Comparison of ENCODE assay signal across 6 cellular contexts in the genomic region with DNA sequence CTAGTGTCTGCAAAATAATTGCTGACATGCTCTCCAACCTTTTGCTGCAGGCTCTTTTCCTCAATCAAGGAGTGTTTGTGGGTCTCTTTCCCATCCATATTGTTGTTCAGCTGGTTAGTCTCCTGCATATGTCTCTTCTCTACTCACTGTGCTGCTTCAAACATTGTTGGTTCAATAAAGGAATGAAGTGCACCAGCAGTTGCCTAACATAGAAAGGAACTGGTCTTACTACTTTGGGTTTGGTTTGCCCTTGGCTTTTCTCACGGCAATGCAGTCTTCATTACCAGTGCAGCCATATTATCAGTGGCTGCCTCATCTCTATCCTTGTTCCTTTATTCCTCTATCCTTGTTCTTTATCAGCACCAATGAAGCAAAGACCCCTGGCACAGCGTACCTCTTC.
"Had no signal": no experiment of that assay in that cellular context is flagged by ENCODE, and none has a peak within 500 bp of the region (broad histone marks: within the 10 kb centered on the region; RNA-seq: fewer than 3 reads in every experiment).

No MANE protein-coding gene starts in this region.

- H3K4me1 Mint-ChIP-seq: GM23338, H9 had no signal

- H3K4me2 ChIP-seq: GM23338 had no signal

- ATAC-seq: GM23338, HepG2 had no signal

- H2AFZ ChIP-seq: GM23338 had no signal

- H3K27me3 Mint-ChIP-seq: IgD-negative memory B cell had no signal

- DNase-seq: H9, HCEC 1CT had no signal

- H3K27ac Mint-ChIP-seq: GM23338, IgD-negative memory B cell had no signal

- H3K36me3 Mint-ChIP-seq: IgD-negative memory B cell had no signal

- H3K27ac ChIP-seq: HL-60 had no signal

- H3K4me3 Mint-ChIP-seq: GM23338, H9, IgD-negative memory B cell had no signal

- H3K4me3 ChIP-seq: GM23338 had no signal
